Comparison of ENCODE assay signal across 9 cellular contexts in genomic region chr9:20625003-20625349, GRCh38. TPM values are rescaled to one million over a fixed set of nuclear protein-coding genes. Genes with fewer than 3 reads are reported as not detected.
A peak's percentile ranks its signal among the peaks of the same experiment; 100 is the strongest.
DNase-seq lines count a peak whose midpoint lies in the region; ATAC-seq, FAIRE-seq and TF ChIP-seq lines count a peak whose summit lies in the region.
"Had no signal": no experiment of that assay in that cellular context is flagged by ENCODE, and none has a peak within 500 bp of the region (broad histone marks: within the 10 kb centered on the region; RNA-seq: fewer than 3 reads in every experiment).

No MANE protein-coding gene starts in this region.

- no peak for DNase-seq in cardiac muscle cell (ENCODE audit: low read depth in 1 of 2, low spot score in 1 of 2)
- no peak for DNase-seq in Right ventricle myocardium superior
- no peak for DNase-seq in activated T-helper 1 cell treated with anti-CD3 and anti-CD28 coated beads, Interleukin-12 subunit alpha, Interleukin-12 subunit beta, Interleukin-2, Interleukin-4 antibody, amounts not matched to agents 30 ng/mL and 10 ng/mL and 1 ng/mL, durations not matched to agents 14 hours and 24 hours and 36 hours (ENCODE audit: low spot score)
- no peak for DNase-seq in kidney
- no peak for DNase-seq in tibial artery
- DNase-seq in NCI-H1694 (lab: John Stamatoyannopoulos, UW): no peak
- DNase-seq in hepatocyte (ENCODE audit: low spot score): no peak
- DNase-seq in NCI-H1436 treated with DMSO at 0.1 percent for 48 hours (lab: John Stamatoyannopoulos, UW): no peak

- H3K79me2 ChIP-seq in hepatocyte: peaks cover 17% of the 10 kb centered on the region

- peak; percentile 93 for FAIRE-seq in kidney (lab: Jason Lieb, UNC)

- no peaks in the 10 kb centered on the region for H3K9me3 Mint-ChIP-seq in activated T-helper 1 cell treated with anti-CD3 and anti-CD28 coated beads, Interleukin-12 subunit alpha, Interleukin-12 subunit beta, Interleukin-2, Interleukin-4 antibody, amounts not matched to agents 30 ng/mL and 10 ng/mL and 1 ng/mL, durations not matched to agents 14 hours and 24 hours and 36 hours

- H3K27me3 ChIP-seq in cardiac muscle cell (peaks cover 2% of the 10 kb centered on the region), tibial artery (no peaks in the 10 kb centered on the region), hepatocyte (no peaks in the 10 kb centered on the region)
- H3K27me3 ChIP-seq: testis had no signal

- 84% methylated on average over 2 of the region's 2 CpGs for WGBS in hepatocyte (ENCODE audit: low lambda C conversion rate, missing lambda C conversion rate)

- no peak overlapping the region for H3K4me2 ChIP-seq in hepatocyte

- H3K4me3 ChIP-seq in cardiac muscle cell: peak overlapping the region; percentile 81
- H3K4me3 ChIP-seq in kidney (ENCODE audit: low read length in 2 of 2): peak overlapping the region; percentile 81 to 94
- peak overlapping the region; percentile 93 to 96 for H3K4me3 ChIP-seq in tibial artery
- H3K4me3 ChIP-seq in hepatocyte: no peak overlapping the region
- H3K4me3 ChIP-seq: testis had no signal

- no peak overlapping the region for H3K9ac ChIP-seq in kidney (ENCODE audit: low read length in 2 of 2)

- H3K4me1 ChIP-seq in cardiac muscle cell (ENCODE audit: low read depth) (peaks cover 5% of the 10 kb centered on the region), kidney (ENCODE audit: control insufficient read depth in 1 of 2, insufficient read depth in 1 of 2, low read depth in 1 of 2, low read length in 2 of 2) (peaks cover 0 to 6% of the 10 kb centered on the region in 2 donors), tibial artery (peaks cover 0 to 9% (median 0%) of the 10 kb centered on the region in 4 donors), hepatocyte (ENCODE audit: insufficient read depth) (peaks cover 7% of the 10 kb centered on the region)
- H3K4me1 ChIP-seq: testis had no signal

- H3K27ac Mint-ChIP-seq in activated T-helper 1 cell treated with anti-CD3 and anti-CD28 coated beads, Interleukin-12 subunit alpha, Interleukin-12 subunit beta, Interleukin-2, Interleukin-4 antibody, amounts not matched to agents 30 ng/mL and 10 ng/mL and 1 ng/mL, durations not matched to agents 14 hours and 24 hours and 36 hours: no peak overlapping the region

- H3K4me3 Mint-ChIP-seq in activated T-helper 1 cell treated with anti-CD3 and anti-CD28 coated beads, Interleukin-12 subunit alpha, Interleukin-12 subunit beta, Interleukin-2, Interleukin-4 antibody, amounts not matched to agents 30 ng/mL and 10 ng/mL and 1 ng/mL, durations not matched to agents 14 hours and 24 hours and 36 hours: peak overlapping the region; percentile 88

- intact Hi-C loops in Right ventricle myocardium superior (cut with DNase I): loop anchor here (10.0 kb wide), 1 partner anchor 690 kb away; no protein-coding TSS in a partner anchor
- intact Hi-C loops in activated T-helper 1 cell treated with anti-CD3 and anti-CD28 coated beads, Interleukin-12 subunit alpha, Interleukin-12 subunit beta, Interleukin-2, Interleukin-4 antibody, amounts not matched to agents 30 ng/mL and 10 ng/mL and 1 ng/mL, durations not matched to agents 14 hours and 24 hours and 36 hours (cut with micrococcal nuclease): loop anchor here (10.0 kb wide), 1 partner anchor 690 kb away; no protein-coding TSS in a partner anchor
- intact Hi-C loops in kidney (cut with DNase I): loop anchor here (10.0 kb wide), 1 partner anchor 270 kb away; no protein-coding TSS in a partner anchor
- intact Hi-C loops in tibial artery (cut with DNase I; ENCODE audit: low total_unique reads): loop anchor here (10.0 kb wide), 2 partner anchors 70 to 480 kb away; no protein-coding TSS in a partner anchor

- TF ChIP-seq CTCF in cardiac muscle cell (IDR thresholded peaks at IDR 0.05; ENCODE audit: low read depth, low read length) (no peak), kidney (IDR thresholded peaks at IDR 0.05; ENCODE audit: borderline replicate concordance, extremely low read depth, insufficient read depth) (no peak), tibial artery (IDR thresholded peaks at IDR 0.05) (no peak), hepatocyte (IDR thresholded peaks at IDR 0.05; ENCODE audit: poor library complexity) (no peak)

- peaks cover 3% of the 10 kb centered on the region for H3K27me3 Mint-ChIP-seq in activated T-helper 1 cell treated with anti-CD3 and anti-CD28 coated beads, Interleukin-12 subunit alpha, Interleukin-12 subunit beta, Interleukin-2, Interleukin-4 antibody, amounts not matched to agents 30 ng/mL and 10 ng/mL and 1 ng/mL, durations not matched to agents 14 hours and 24 hours and 36 hours (ENCODE audit: insufficient read depth)

- ATAC-seq in Right ventricle myocardium superior (ENCODE audit: poor library complexity): no peak

- H3K9me2 ChIP-seq in hepatocyte (replicated peaks; ENCODE audit: insufficient read depth): no peaks in the 10 kb centered on the region

- H3K4me1 Mint-ChIP-seq in activated T-helper 1 cell treated with anti-CD3 and anti-CD28 coated beads, Interleukin-12 subunit alpha, Interleukin-12 subunit beta, Interleukin-2, Interleukin-4 antibody, amounts not matched to agents 30 ng/mL and 10 ng/mL and 1 ng/mL, durations not matched to agents 14 hours and 24 hours and 36 hours (ENCODE audit: low read depth): peaks cover 27% of the 10 kb centered on the region

- H2AFZ ChIP-seq in hepatocyte: no peak overlapping the region

- no peak overlapping the region for H3K27ac ChIP-seq in cardiac muscle cell
- H3K27ac ChIP-seq in kidney (ENCODE audit: low read depth in 2 of 2, low read length in 2 of 2): no peak overlapping the region
- H3K27ac ChIP-seq in tibial artery: no peak overlapping the region
- no peak overlapping the region for H3K27ac ChIP-seq in hepatocyte
- H3K27ac ChIP-seq: testis had no signal

- no peaks in the 10 kb centered on the region for H3K36me3 ChIP-seq in cardiac muscle cell
- H3K36me3 ChIP-seq in kidney (ENCODE audit: control insufficient read depth in 1 of 2, insufficient read depth in 2 of 2, low read length in 2 of 2): no peaks in the 10 kb centered on the region
- H3K36me3 ChIP-seq in tibial artery: no peaks in the 10 kb centered on the region
- H3K36me3 ChIP-seq in hepatocyte (replicated peaks; ENCODE audit: insufficient read depth, low read depth): no peaks in the 10 kb centered on the region

- peaks cover 3% of the 10 kb centered on the region for H3K36me3 Mint-ChIP-seq in activated T-helper 1 cell treated with anti-CD3 and anti-CD28 coated beads, Interleukin-12 subunit alpha, Interleukin-12 subunit beta, Interleukin-2, Interleukin-4 antibody, amounts not matched to agents 30 ng/mL and 10 ng/mL and 1 ng/mL, durations not matched to agents 14 hours and 24 hours and 36 hours (ENCODE audit: low read depth)

- H4K20me1 ChIP-seq in hepatocyte (ENCODE audit: insufficient read depth, poor library complexity, severe bottlenecking): no peaks in the 10 kb centered on the region

- no peaks in the 10 kb centered on the region for H3K9me3 ChIP-seq in cardiac muscle cell (ENCODE audit: low read depth)
- no peaks in the 10 kb centered on the region for H3K9me3 ChIP-seq in kidney (ENCODE audit: control insufficient read depth in 1 of 2, low read length in 2 of 2)
- no peaks in the 10 kb centered on the region for H3K9me3 ChIP-seq in tibial artery
- no peaks in the 10 kb centered on the region for H3K9me3 ChIP-seq in hepatocyte (ENCODE audit: low read depth)
- H3K9me3 ChIP-seq: testis had no signal

RNA-seq across cellular contexts. Expression of gene MLLT3, which starts 2.7 kb away (rescaled TPM):
- total RNA-seq in cardiac muscle cell (44.6 and 58.3 TPM in 2 replicates), Right ventricle myocardium superior (11.4 TPM), kidney (19.7 TPM), hepatocyte (38.3 and 39.2 TPM in 2 replicates)
- polyA plus RNA-seq in cardiac muscle cell (40.0 and 51.5 TPM in 2 replicates), kidney (ENCODE audit: insufficient read depth, low read depth, low replicate concordance) (15.8 TPM), hepatocyte (13.6 and 13.7 TPM in 2 replicates)
- total RNA-seq in activated T-helper 1 cell treated with anti-CD3 and anti-CD28 coated beads, Interleukin-12 subunit alpha, Interleukin-12 subunit beta, Interleukin-2, Interleukin-4 antibody, amounts not matched to agents 30 ng/mL and 10 ng/mL and 1 ng/mL, durations not matched to agents 14 hours and 24 hours and 36 hours: 33.8 and 36.4 TPM in 2 replicates

RNA-seq across cellular contexts. Expression of gene FOCAD, which starts 59.1 kb away (rescaled TPM):
- total RNA-seq in cardiac muscle cell (52.0 and 57.0 TPM in 2 replicates), Right ventricle myocardium superior (28.7 TPM), kidney (35.7 TPM), hepatocyte (54.1 and 55.6 TPM in 2 replicates)
- polyA plus RNA-seq in cardiac muscle cell (32.9 and 47.0 TPM in 2 replicates), kidney (ENCODE audit: insufficient read depth, low read depth, low replicate concordance) (12.2 TPM), hepatocyte (16.6 and 21.7 TPM in 2 replicates)
- total RNA-seq in activated T-helper 1 cell treated with anti-CD3 and anti-CD28 coated beads, Interleukin-12 subunit alpha, Interleukin-12 subunit beta, Interleukin-2, Interleukin-4 antibody, amounts not matched to agents 30 ng/mL and 10 ng/mL and 1 ng/mL, durations not matched to agents 14 hours and 24 hours and 36 hours: 31.2 and 33.7 TPM in 2 replicates
